Comparison of ENCODE assay signal across 8 cellular contexts in the genomic region with DNA sequence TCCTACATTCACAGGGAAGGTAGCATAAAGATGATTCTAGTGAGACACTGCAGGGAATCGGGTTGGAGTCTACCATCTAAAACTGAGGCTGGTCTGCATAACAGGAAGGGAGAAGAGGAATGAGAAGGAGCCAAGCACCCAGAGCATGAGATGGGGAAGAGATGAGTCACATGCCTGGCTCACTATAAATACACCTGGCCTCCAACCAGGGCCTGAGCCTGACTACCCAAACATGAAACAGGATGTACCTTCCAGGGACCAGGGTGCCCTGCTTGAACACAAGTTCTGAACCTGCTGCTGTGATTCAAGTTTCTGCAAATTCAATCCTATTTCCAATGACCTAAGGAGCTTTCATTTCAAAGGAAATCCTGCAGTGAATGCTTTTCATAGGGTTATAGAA. TPM values are rescaled to one million over a fixed set of nuclear protein-coding genes. Genes with fewer than 3 reads are reported as not detected.
A peak's percentile ranks its signal among the peaks of the same experiment; 100 is the strongest.
DNase-seq lines count a peak whose midpoint lies in the region; ATAC-seq and TF ChIP-seq lines count a peak whose summit lies in the region.

No MANE protein-coding gene starts in this region.

- H2AFZ ChIP-seq in mammary epithelial cell (ENCODE audit: low read depth, low read length) = no peak overlapping the region

- peaks cover 11% of the 10 kb centered on the region for H3K36me3 Mint-ChIP-seq in activated CD4-positive, alpha-beta memory T cell treated with anti-CD3 and anti-CD28 coated beads for 36 hours
- H3K36me3 Mint-ChIP-seq in activated CD4-positive, alpha-beta memory T cell treated with anti-CD3 and anti-CD28 coated beads, Interleukin-2, amount 10 ng/mL, durations not matched to agents 7 days and 5 days (ENCODE audit: low read depth) = peaks cover 20% of the 10 kb centered on the region

- in situ Hi-C loops in mammary epithelial cell (cut with MboI; ENCODE audit: low sequenced_read_pairs in 2 of 2) = no loop called here

- no peaks in the 10 kb centered on the region for H4K20me1 ChIP-seq in mammary epithelial cell (ENCODE audit: insufficient read depth, low read length)

- H3K4me3 ChIP-seq in mammary epithelial cell (replicated peaks in 1 of 3; ENCODE audit: insufficient read depth in 1 of 3, low read depth in 2 of 3, low read length in 3 of 3) = no peak overlapping the region

- peak overlapping the region; percentile 66 for H3K27ac Mint-ChIP-seq in activated CD4-positive, alpha-beta memory T cell treated with anti-CD3 and anti-CD28 coated beads for 36 hours
- no peak overlapping the region for H3K27ac Mint-ChIP-seq in activated CD4-positive, alpha-beta memory T cell treated with anti-CD3 and anti-CD28 coated beads, Interleukin-2, amount 10 ng/mL, durations not matched to agents 7 days and 5 days

- H3K27me3 Mint-ChIP-seq in activated CD4-positive, alpha-beta memory T cell treated with anti-CD3 and anti-CD28 coated beads for 36 hours = no peaks in the 10 kb centered on the region
- H3K27me3 Mint-ChIP-seq in activated CD4-positive, alpha-beta memory T cell treated with anti-CD3 and anti-CD28 coated beads, Interleukin-2, amount 10 ng/mL, durations not matched to agents 7 days and 5 days = no peaks in the 10 kb centered on the region

- H3K4me3 Mint-ChIP-seq in activated CD4-positive, alpha-beta memory T cell treated with anti-CD3 and anti-CD28 coated beads for 36 hours = no peak overlapping the region
- no peak overlapping the region for H3K4me3 Mint-ChIP-seq in activated CD4-positive, alpha-beta memory T cell treated with anti-CD3 and anti-CD28 coated beads, Interleukin-2, amount 10 ng/mL, durations not matched to agents 7 days and 5 days

- no peak overlapping the region for H3K4me2 ChIP-seq in mammary epithelial cell (ENCODE audit: insufficient read depth, low read depth, low read length)

- BruUV-seq in mammary epithelial cell (replicated peaks; lab: Mats Ljungman, UMichigan) = no TSS peak

- dilution Hi-C loops in mammary epithelial cell (cut with HindIII; ENCODE audit: low sequenced_read_pairs) = no loop called here

- peaks cover 9% of the 10 kb centered on the region for H3K9me3 ChIP-seq in mammary epithelial cell (replicated peaks; ENCODE audit: insufficient read depth, low read length)

- H3K4me1 Mint-ChIP-seq in activated CD4-positive, alpha-beta memory T cell treated with anti-CD3 and anti-CD28 coated beads for 36 hours (ENCODE audit: low read depth) = peaks cover 50% of the 10 kb centered on the region
- H3K4me1 Mint-ChIP-seq in activated CD4-positive, alpha-beta memory T cell treated with anti-CD3 and anti-CD28 coated beads, Interleukin-2, amount 10 ng/mL, durations not matched to agents 7 days and 5 days = peaks cover 39% of the 10 kb centered on the region

- peak; percentile 40 for DNase-seq in activated CD4-positive, alpha-beta memory T cell treated with anti-CD3 and anti-CD28 coated beads for 36 hours
- DNase-seq in activated CD4-positive, alpha-beta memory T cell treated with anti-CD3 and anti-CD28 coated beads, Interleukin-2, amount 10 ng/mL, durations not matched to agents 7 days and 5 days = no peak
- peak; percentile 47 for DNase-seq in mammary epithelial cell
- peak; percentile 8 for DNase-seq in stimulated activated naive CD8-positive, alpha-beta T cell treated with anti-CD3 and anti-CD28 coated beads, Interleukin-15, Interleukin-2, amounts not matched to agents 100 U/mL and 50 U/mL, for 24 hours
- no peak for DNase-seq in stimulated activated naive CD4-positive, alpha-beta T cell treated with Interleukin-2 at 50 U/mL for 16 hours (lab: John Stamatoyannopoulos, UW)
- no peak for DNase-seq in activated CD4-positive, CD25-positive, alpha-beta regulatory T cell treated with anti-CD3 and anti-CD28 coated beads, Interleukin-2, amount 50 U/mL, for 72 hours
- DNase-seq in stimulated activated CD4-positive, alpha-beta T cell treated with anti-CD3 and anti-CD28 coated beads, Interleukin-4, amount 100 ng/mL, for 4 hours = no peak

- CTCF ChIA-PET in activated CD4-positive, alpha-beta memory T cell treated with anti-CD3 and anti-CD28 coated beads for 36 hours (lab: Charles Lee) = no interaction called here
- CTCF ChIA-PET in activated CD4-positive, alpha-beta memory T cell treated with anti-CD3 and anti-CD28 coated beads, Interleukin-2, amount 10 ng/mL, durations not matched to agents 7 days and 5 days (lab: Charles Lee) = no interaction called here
- CTCF ChIA-PET in mammary epithelial cell (lab: Charles Lee; ENCODE audit: low non-redundant PET) = no interaction called here

- no peak for TF ChIP-seq CTCF in mammary epithelial cell (conservative IDR thresholded peaks at IDR 0.05 in 1 of 2, IDR thresholded peaks at IDR 0.05 in 1 of 2; ENCODE audit: extremely low read depth in 1 of 2, insufficient read depth in 1 of 2, low read depth in 1 of 2, low read length in 2 of 2)

- no peak overlapping the region for H3K9ac ChIP-seq in mammary epithelial cell (ENCODE audit: insufficient read depth, low read length)

- H3K79me2 ChIP-seq in mammary epithelial cell (ENCODE audit: insufficient read depth, low read length) = peaks cover 54% of the 10 kb centered on the region

- no peaks in the 10 kb centered on the region for H3K27me3 ChIP-seq in mammary epithelial cell (ENCODE audit: insufficient read depth, low read length)

- H3K4me1 ChIP-seq in mammary epithelial cell (ENCODE audit: insufficient read depth, low read length) = peaks cover 21% of the 10 kb centered on the region

- intact Hi-C loops in activated CD4-positive, alpha-beta memory T cell treated with anti-CD3 and anti-CD28 coated beads for 36 hours (cut with micrococcal nuclease) = loop anchor here (10.0 kb wide), 1 partner anchor 179 kb away; a partner anchor contains a TSS
- intact Hi-C loops in mammary epithelial cell (cut with micrococcal nuclease) = no loop called here

- peaks cover 12% of the 10 kb centered on the region for H3K9me3 Mint-ChIP-seq in activated CD4-positive, alpha-beta memory T cell treated with anti-CD3 and anti-CD28 coated beads for 36 hours
- peaks cover 9% of the 10 kb centered on the region for H3K9me3 Mint-ChIP-seq in activated CD4-positive, alpha-beta memory T cell treated with anti-CD3 and anti-CD28 coated beads, Interleukin-2, amount 10 ng/mL, durations not matched to agents 7 days and 5 days

- no peaks in the 10 kb centered on the region for H3K36me3 ChIP-seq in mammary epithelial cell (ENCODE audit: insufficient read depth, low read length)

- POLR2A ChIA-PET in activated CD4-positive, alpha-beta memory T cell treated with anti-CD3 and anti-CD28 coated beads for 36 hours (lab: Charles Lee) = no interaction called here
- POLR2A ChIA-PET in activated CD4-positive, alpha-beta memory T cell treated with anti-CD3 and anti-CD28 coated beads, Interleukin-2, amount 10 ng/mL, durations not matched to agents 7 days and 5 days (lab: Charles Lee) = no interaction called here

- H3K27ac ChIP-seq in mammary epithelial cell (ENCODE audit: insufficient read depth, low read depth, low read length) = no peak overlapping the region

- WGBS in mammary epithelial cell (ENCODE audit: low coverage, missing lambda C conversion rate) = 78% methylated on average over 1 of the region's 1 CpG

- ATAC-seq in HG03280 (IDR thresholded peaks at IDR 0.05; ENCODE audit: unreplicated experiment) = peak; percentile 64
- peak; percentile 68 for ATAC-seq in stimulated activated naive CD8-positive, alpha-beta T cell treated with anti-CD3 and anti-CD28 coated beads, Interleukin-15, Interleukin-2, amounts not matched to agents 100 U/mL and 50 U/mL, for 24 hours

RNA-seq across cellular contexts. Expression of a gene that starts 24.9 kb away (rescaled TPM):
- 10 to 100 TPM; 14.9 to 15.7 TPM for total RNA-seq in activated CD4-positive, alpha-beta memory T cell treated with anti-CD3 and anti-CD28 coated beads for 36 hours
- 10 to 100 TPM; 16.6 to 17.0 TPM for total RNA-seq in activated CD4-positive, alpha-beta memory T cell treated with anti-CD3 and anti-CD28 coated beads, Interleukin-2, amount 10 ng/mL, durations not matched to agents 7 days and 5 days
- 10 to 100 TPM; 14.9 to 26.3 TPM for total RNA-seq in mammary epithelial cell
- 15.3 TPM for polyA plus RNA-seq in mammary epithelial cell
- 10.6 TPM for polyA minus RNA-seq in mammary epithelial cell

Comparison
In these comparisons a context has a peak if more than half of its experiments do, and no peak if none do; other contexts are left out.
1. DNase-seq: peak in activated CD4-positive, alpha-beta memory T cell treated with anti-CD3 and anti-CD28 coated beads for 36 hours (single experiment), mammary epithelial cell (single experiment) and stimulated activated naive CD8-positive, alpha-beta T cell treated with anti-CD3 and anti-CD28 coated beads, Interleukin-15, Interleukin-2, amounts not matched to agents 100 U/mL and 50 U/mL, for 24 hours (single experiment); none in activated CD4-positive, alpha-beta memory T cell treated with anti-CD3 and anti-CD28 coated beads, Interleukin-2, amount 10 ng/mL, durations not matched to agents 7 days and 5 days (single experiment), stimulated activated naive CD4-positive, alpha-beta T cell treated with Interleukin-2 at 50 U/mL for 16 hours (single experiment), activated CD4-positive, CD25-positive, alpha-beta regulatory T cell treated with anti-CD3 and anti-CD28 coated beads, Interleukin-2, amount 50 U/mL, for 72 hours (single experiment) and stimulated activated CD4-positive, alpha-beta T cell treated with anti-CD3 and anti-CD28 coated beads, Interleukin-4, amount 100 ng/mL, for 4 hours (0 of 2).